ENCODE assay signal across 29 cellular contexts in the genomic region with DNA sequence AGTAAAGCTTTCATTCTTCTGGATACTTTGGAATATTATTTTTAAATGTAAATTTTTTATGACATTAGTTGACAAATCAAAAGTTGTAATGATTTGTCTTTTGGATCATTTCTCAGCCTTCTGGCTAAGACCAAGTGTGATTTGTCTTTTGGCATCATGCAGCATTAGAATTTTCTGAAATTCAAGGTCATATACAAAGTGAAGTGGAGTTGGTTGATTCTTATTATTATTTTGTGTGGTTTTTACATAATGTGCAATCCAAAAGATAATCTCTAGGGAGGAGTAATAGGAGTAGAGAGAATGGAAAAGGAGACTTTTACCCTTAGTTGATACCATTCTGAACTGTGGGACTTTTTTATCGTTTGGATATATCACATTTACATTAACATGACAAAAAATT.
"Had no signal": no experiment of that assay in that cellular context is flagged by ENCODE, and none has a peak within 500 bp of the region (broad histone marks: within the 10 kb centered on the region; RNA-seq: fewer than 3 reads in every experiment).

No MANE protein-coding gene starts in this region.

- H3K36me3 ChIP-seq: left lung, lower lobe of right lung, pancreas, prostate gland, stomach, thyroid gland, transverse colon, upper lobe of left lung, vagina had no signal

- H3K4me3 ChIP-seq: left lung, lower lobe of right lung, pancreas, prostate gland, skin epidermis, stomach, testis, thyroid gland, transverse colon, upper lobe of left lung, vagina had no signal

- H3K9me3 ChIP-seq: left lung, lower lobe of right lung, pancreas, prostate gland, stomach, testis, thyroid gland, transverse colon, upper lobe of left lung, vagina had no signal

- H3K27ac ChIP-seq: left lung, lower lobe of right lung, pancreas, prostate gland, skin epidermis, stomach, testis, thyroid gland, transverse colon, upper lobe of left lung, vagina had no signal

- H3K27me3 ChIP-seq: left lung, pancreas, stomach, testis, thyroid gland, transverse colon, upper lobe of left lung, vagina had no signal

- H3K4me3 Mint-ChIP-seq: naive thymus-derived CD8-positive, alpha-beta T cell; nephron; neural crest cell; stimulated activated naive B cell treated with anti-CD40 and anti-IgM and Interleukin-4, amounts not matched to agents 10 μg/mL and 1 μg/mL and 100 μg/mL, for 72 hours had no signal

- H3K4me1 ChIP-seq: left lung, lower lobe of right lung, pancreas, prostate gland, stomach, testis, thyroid gland, transverse colon, upper lobe of left lung, vagina had no signal

- H3K4me1 Mint-ChIP-seq: naive thymus-derived CD8-positive, alpha-beta T cell; nephron; neural crest cell had no signal

- H3K36me3 Mint-ChIP-seq: naive thymus-derived CD8-positive, alpha-beta T cell; stimulated activated naive B cell treated with anti-CD40 and anti-IgM and Interleukin-4, amounts not matched to agents 10 μg/mL and 1 μg/mL and 100 μg/mL, for 72 hours had no signal

- H3K9me3 Mint-ChIP-seq: naive thymus-derived CD8-positive, alpha-beta T cell; nephron; neural crest cell; stimulated activated naive B cell treated with anti-CD40 and anti-IgM and Interleukin-4, amounts not matched to agents 10 μg/mL and 1 μg/mL and 100 μg/mL, for 72 hours had no signal

- DNase-seq: kidney glomerular epithelial cell; left colon; left lung; lower lobe of right lung; mammary epithelial cell; mesenchymal stem cell; naive thymus-derived CD8-positive, alpha-beta T cell; pancreas; posterior cingulate gyrus; retina; right cardiac atrium; stimulated activated CD4-positive, alpha-beta T cell treated with anti-CD3 and anti-CD28 coated beads, Interleukin-12 subunit alpha, Interleukin-12 subunit beta, amount 100 ng/mL, for 4 hours; stimulated activated CD4-positive, alpha-beta T cell treated with anti-CD3 and anti-CD28 coated beads, Interleukin-15, amount 100 ng/mL, for 24 hours; stimulated activated CD4-positive, alpha-beta T cell treated with anti-CD3 and anti-CD28 coated beads, Interleukin-2, amount 100 ng/mL, for 24 hours; stimulated activated CD4-positive, alpha-beta T cell treated with anti-CD3 and anti-CD28 coated beads, Interleukin-4, amount 100 ng/mL, for 1 hour; stimulated activated naive B cell treated with anti-CD40 and anti-IgM and Interleukin-4, amounts not matched to agents 10 μg/mL and 1 μg/mL and 100 μg/mL, for 72 hours; stimulated activated naive CD8-positive, alpha-beta T cell treated with anti-CD3 and anti-CD28 coated beads, Interleukin-15, Interleukin-2, amounts not matched to agents 100 U/mL and 50 U/mL, for 24 hours; stomach; testis; thyroid gland; transverse colon; upper lobe of left lung had no signal

- H3K27ac Mint-ChIP-seq: nephron; stimulated activated naive B cell treated with anti-CD40 and anti-IgM and Interleukin-4, amounts not matched to agents 10 μg/mL and 1 μg/mL and 100 μg/mL, for 72 hours had no signal

- FAIRE-seq: keratinocyte, pancreas had no signal

- ATAC-seq: left colon; left lung; lower lobe of right lung; naive thymus-derived CD8-positive, alpha-beta T cell; pancreas; right cardiac atrium; sciatic nerve; stimulated activated naive B cell treated with anti-CD40 and anti-IgM and Interleukin-4, amounts not matched to agents 10 μg/mL and 1 μg/mL and 100 μg/mL, for 72 hours; stimulated activated naive CD8-positive, alpha-beta T cell treated with anti-CD3 and anti-CD28 coated beads, Interleukin-15, Interleukin-2, amounts not matched to agents 100 U/mL and 50 U/mL, for 24 hours had no signal

- H3K27me3 Mint-ChIP-seq: naive thymus-derived CD8-positive, alpha-beta T cell; stimulated activated naive B cell treated with anti-CD40 and anti-IgM and Interleukin-4, amounts not matched to agents 10 μg/mL and 1 μg/mL and 100 μg/mL, for 72 hours had no signal
